ENCODE assay signal across 8 cellular contexts in the genomic region with DNA sequence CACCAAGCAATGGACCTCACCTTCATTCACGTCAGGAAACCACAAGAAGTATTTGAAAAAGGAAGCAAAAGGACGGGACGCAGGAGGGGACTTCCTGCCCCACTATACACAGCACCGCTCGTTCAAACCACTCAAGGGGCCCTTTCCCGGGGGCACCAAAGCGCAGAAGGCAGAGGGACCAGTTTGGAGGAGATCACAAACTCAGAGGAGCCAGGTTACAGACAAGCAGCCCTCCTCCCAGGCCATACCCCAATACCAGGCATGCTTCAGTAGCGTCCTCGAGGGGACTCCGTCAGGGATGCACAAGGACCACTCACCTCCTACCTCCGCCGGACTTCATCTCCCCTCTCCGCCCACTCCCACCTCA. TPM values are rescaled to one million over a fixed set of nuclear protein-coding genes. Genes with fewer than 3 reads are reported as not detected.
DNase-seq lines count a peak whose midpoint lies in the region; ATAC-seq and TF ChIP-seq lines count a peak whose summit lies in the region.

No MANE protein-coding gene starts in this region.

- TF ChIP-seq CTCF in CD14-positive monocyte (IDR thresholded peaks at IDR 0.05): no peak
- TF ChIP-seq CTCF in heart right ventricle (IDR thresholded peaks at IDR 0.05): no peak

- H3K4me2 ChIP-seq in skeletal muscle satellite cell (ENCODE audit: low read length): peak overlapping the region; percentile 89

- H3K36me3 ChIP-seq in heart right ventricle: peaks cover 0 to 53% (median 25%) of the 10 kb centered on the region in 9 donors
- H3K36me3 ChIP-seq in skeletal muscle satellite cell (ENCODE audit: insufficient read depth, low read length): peaks cover 31% of the 10 kb centered on the region

- H3K4me3 Mint-ChIP-seq in CD14-positive monocyte: peak overlapping the region; percentile 98
- H3K4me3 Mint-ChIP-seq in activated T-helper 2 cell treated with anti-CD3 and anti-CD28 coated beads, Interferon-gamma antibody, Interleukin-2, Interleukin-4, amounts not matched to agents 10 μg/mL and 5 μg/mL and 100 μg/mL, durations not matched to agents 14 hours and 24 hours and 36 hours (ENCODE audit: low read depth): peak overlapping the region; percentile 97

- 1% methylated on average over 13 of the region's 13 CpGs for WGBS in heart right ventricle, 2 donors

- intact Hi-C loops in CD14-positive monocyte (cut with micrococcal nuclease): loop anchor here (1.0 to 5.0 kb wide), 2 partner anchors 10 to 35 kb away; partner anchors contain the start of genes CREB3L4 (in 1 of the 2) and GATAD2B (in 1 of the 2)
- intact Hi-C loops in activated T-helper 2 cell treated with anti-CD3 and anti-CD28 coated beads, Interferon-gamma antibody, Interleukin-2, Interleukin-4, amounts not matched to agents 10 μg/mL and 5 μg/mL and 100 μg/mL, durations not matched to agents 14 hours and 24 hours and 36 hours (cut with micrococcal nuclease): loop anchor here (1.0 kb wide), 3 partner anchors 10 to 34 kb away; partner anchors contain the start of genes CREB3L4 and DENND4B
- intact Hi-C loops in heart right ventricle (cut with DNase I): loop anchor here in 1 of 10 donors (10.0 kb wide), 1 partner anchor 163 kb away; no protein-coding TSS in a partner anchor

- H3K9ac ChIP-seq in skeletal muscle satellite cell (ENCODE audit: low read depth, low read length): peak overlapping the region; percentile 95

- H3K36me3 Mint-ChIP-seq in CD14-positive monocyte: peaks cover 35 to 55% of the 10 kb centered on the region in 2 donors
- peaks cover 41% of the 10 kb centered on the region for H3K36me3 Mint-ChIP-seq in activated T-helper 2 cell treated with anti-CD3 and anti-CD28 coated beads, Interferon-gamma antibody, Interleukin-2, Interleukin-4, amounts not matched to agents 10 μg/mL and 5 μg/mL and 100 μg/mL, durations not matched to agents 14 hours and 24 hours and 36 hours (ENCODE audit: low read depth)

- ATAC-seq in GM19395 (IDR thresholded peaks at IDR 0.05; ENCODE audit: unreplicated experiment): peak; percentile 23
- peak in 5 of 8 donors; percentile 0 to 28 (median 1) for ATAC-seq in heart right ventricle

- H3K27ac Mint-ChIP-seq in CD14-positive monocyte: peak overlapping the region; percentile 92 to 98 (median 94)
- H3K27ac Mint-ChIP-seq in activated T-helper 2 cell treated with anti-CD3 and anti-CD28 coated beads, Interferon-gamma antibody, Interleukin-2, Interleukin-4, amounts not matched to agents 10 μg/mL and 5 μg/mL and 100 μg/mL, durations not matched to agents 14 hours and 24 hours and 36 hours: peak overlapping the region; percentile 94

- H3K9me3 ChIP-seq in heart right ventricle (no peaks in the 10 kb centered on the region), skeletal muscle satellite cell (replicated peaks; ENCODE audit: low read length) (no peaks in the 10 kb centered on the region)

- H3K27me3 ChIP-seq in heart right ventricle (no peaks in the 10 kb centered on the region), skeletal muscle satellite cell (ENCODE audit: control insufficient read depth, insufficient read depth, low read length) (no peaks in the 10 kb centered on the region)

- H3K4me1 ChIP-seq in heart right ventricle: peaks cover 16 to 76% (median 56%) of the 10 kb centered on the region in 9 donors
- peaks cover 40% of the 10 kb centered on the region for H3K4me1 ChIP-seq in skeletal muscle satellite cell (ENCODE audit: control insufficient read depth, insufficient read depth, low read length)

- H3K4me3 ChIP-seq in Jurkat, Clone E6-1 (ENCODE audit: low read length): peak overlapping the region; percentile 95
- H3K4me3 ChIP-seq in heart right ventricle (peak overlapping the region; percentile 71 to 99 (median 94)), skeletal muscle satellite cell (ENCODE audit: low read length) (peak overlapping the region; percentile 95)

- peaks cover 0 to 4% (median 0%) of the 10 kb centered on the region in 7 donors for H3K9me3 Mint-ChIP-seq in CD14-positive monocyte
- H3K9me3 Mint-ChIP-seq in activated T-helper 2 cell treated with anti-CD3 and anti-CD28 coated beads, Interferon-gamma antibody, Interleukin-2, Interleukin-4, amounts not matched to agents 10 μg/mL and 5 μg/mL and 100 μg/mL, durations not matched to agents 14 hours and 24 hours and 36 hours: no peaks in the 10 kb centered on the region

- peaks cover 0 to 1% (median 0%) of the 10 kb centered on the region in 3 donors for H3K27me3 Mint-ChIP-seq in CD14-positive monocyte (ENCODE audit: low read depth in 3 of 3)
- no peaks in the 10 kb centered on the region for H3K27me3 Mint-ChIP-seq in activated T-helper 2 cell treated with anti-CD3 and anti-CD28 coated beads, Interferon-gamma antibody, Interleukin-2, Interleukin-4, amounts not matched to agents 10 μg/mL and 5 μg/mL and 100 μg/mL, durations not matched to agents 14 hours and 24 hours and 36 hours (ENCODE audit: low read depth)

- DNase-seq in CD14-positive monocyte (ENCODE audit: low spot score): no peak
- DNase-seq in Jurkat, Clone E6-1 (ENCODE audit: low read depth, low spot score): no peak
- DNase-seq in activated T-helper 2 cell treated with anti-CD3 and anti-CD28 coated beads, Interferon-gamma antibody, Interleukin-2, Interleukin-4, amounts not matched to agents 10 μg/mL and 5 μg/mL and 100 μg/mL, durations not matched to agents 14 hours and 24 hours and 36 hours (ENCODE audit: low spot score): peak; percentile 39
- DNase-seq in heart right ventricle: no peak
- DNase-seq in COR-L47 (lab: John Stamatoyannopoulos, UW): no peak
- DNase-seq in NCI-H1048 (lab: John Stamatoyannopoulos, UW): no peak

- peaks cover 58% of the 10 kb centered on the region for H3K4me1 Mint-ChIP-seq in CD14-positive monocyte
- peaks cover 49% of the 10 kb centered on the region for H3K4me1 Mint-ChIP-seq in activated T-helper 2 cell treated with anti-CD3 and anti-CD28 coated beads, Interferon-gamma antibody, Interleukin-2, Interleukin-4, amounts not matched to agents 10 μg/mL and 5 μg/mL and 100 μg/mL, durations not matched to agents 14 hours and 24 hours and 36 hours (ENCODE audit: low read depth)

- peak overlapping the region; percentile 85 to 98 (median 94) for H3K27ac ChIP-seq in heart right ventricle

RNA-seq across cellular contexts. Expression of gene CRTC2, which starts 0.7 kb away (rescaled TPM):
- polyA plus RNA-seq in CD14-positive monocyte: 10 to 100 TPM; 13.7 to 21.2 TPM
- 43.1 TPM for polyA plus RNA-seq in Jurkat, Clone E6-1 (2012; ENCODE audit: insufficient read depth, insufficient read length)
- 71.6 and 79.1 TPM in 2 replicates for total RNA-seq in activated T-helper 2 cell treated with anti-CD3 and anti-CD28 coated beads, Interferon-gamma antibody, Interleukin-2, Interleukin-4, amounts not matched to agents 10 μg/mL and 5 μg/mL and 100 μg/mL, durations not matched to agents 14 hours and 24 hours and 36 hours
- 10 to 100 TPM; 14.6 to 25.6 (median 18.0) TPM for total RNA-seq in heart right ventricle
- 10 to 100 TPM; 19.2 to 50.5 TPM for polyA plus RNA-seq in heart right ventricle
- total RNA-seq in skeletal muscle satellite cell (2012; rRNA removed): 4.6 and 5.2 TPM in 2 replicates

RNA-seq across cellular contexts. Expression of gene SLC39A1, which starts 5.6 kb away (rescaled TPM):
- polyA plus RNA-seq in CD14-positive monocyte (10 to 100 TPM; 82.1 to 83.1 TPM), heart right ventricle (100 to 1,000 TPM in 1 of 2 donors, 10 to 100 TPM in 1; 24.6 to 102 TPM)
- polyA plus RNA-seq in Jurkat, Clone E6-1 (2012; ENCODE audit: insufficient read depth, insufficient read length): 53.9 TPM
- total RNA-seq in activated T-helper 2 cell treated with anti-CD3 and anti-CD28 coated beads, Interferon-gamma antibody, Interleukin-2, Interleukin-4, amounts not matched to agents 10 μg/mL and 5 μg/mL and 100 μg/mL, durations not matched to agents 14 hours and 24 hours and 36 hours: 74.8 and 76.5 TPM in 2 replicates
- 10 to 100 TPM; 27.6 to 63.0 (median 34.3) TPM for total RNA-seq in heart right ventricle
- total RNA-seq in skeletal muscle satellite cell (2012; rRNA removed): 68.4 and 71.9 TPM in 2 replicates

RNA-seq across cellular contexts. Expression of gene CREB3L4, which starts 10.0 kb away (rescaled TPM):
- polyA plus RNA-seq in CD14-positive monocyte: 1 to 10 TPM; 5.0 to 6.8 TPM
- 26.4 TPM for polyA plus RNA-seq in Jurkat, Clone E6-1 (2012; ENCODE audit: insufficient read depth, insufficient read length)
- 12.5 TPM in 2 replicates for total RNA-seq in activated T-helper 2 cell treated with anti-CD3 and anti-CD28 coated beads, Interferon-gamma antibody, Interleukin-2, Interleukin-4, amounts not matched to agents 10 μg/mL and 5 μg/mL and 100 μg/mL, durations not matched to agents 14 hours and 24 hours and 36 hours
- total RNA-seq in heart right ventricle: 1 to 10 TPM; 2.9 to 8.5 (median 4.1) TPM
- 1 to 10 TPM; 5.6 to 7.6 TPM for polyA plus RNA-seq in heart right ventricle
- 5.0 and 7.1 TPM in 2 replicates for total RNA-seq in skeletal muscle satellite cell (2012; rRNA removed)

RNA-seq across cellular contexts. Expression of gene DENND4B, which starts 11.2 kb away (rescaled TPM):
- polyA plus RNA-seq in CD14-positive monocyte: 10 to 100 TPM in 1 of 2 donors, 1 to 10 TPM in 1; 7.8 to 10.9 TPM
- 55.1 TPM for polyA plus RNA-seq in Jurkat, Clone E6-1 (2012; ENCODE audit: insufficient read depth, insufficient read length)
- total RNA-seq in activated T-helper 2 cell treated with anti-CD3 and anti-CD28 coated beads, Interferon-gamma antibody, Interleukin-2, Interleukin-4, amounts not matched to agents 10 μg/mL and 5 μg/mL and 100 μg/mL, durations not matched to agents 14 hours and 24 hours and 36 hours: 124 TPM in 2 replicates
- 10 to 100 TPM; 29.4 to 60.4 (median 39.0) TPM for total RNA-seq in heart right ventricle
- polyA plus RNA-seq in heart right ventricle: 10 to 100 TPM; 23.7 to 68.2 TPM
- total RNA-seq in skeletal muscle satellite cell (2012; rRNA removed): 15.2 and 16.2 TPM in 2 replicates

RNA-seq across cellular contexts. Expression of gene JTB, which starts 19.7 kb away (rescaled TPM):
- polyA plus RNA-seq in CD14-positive monocyte (100 to 1,000 TPM; 312 to 391 TPM), heart right ventricle (100 to 1,000 TPM in 1 of 2 donors, 10 to 100 TPM in 1; 80.9 to 225 TPM)
- polyA plus RNA-seq in Jurkat, Clone E6-1 (2012; ENCODE audit: insufficient read depth, insufficient read length): 201 TPM
- total RNA-seq in activated T-helper 2 cell treated with anti-CD3 and anti-CD28 coated beads, Interferon-gamma antibody, Interleukin-2, Interleukin-4, amounts not matched to agents 10 μg/mL and 5 μg/mL and 100 μg/mL, durations not matched to agents 14 hours and 24 hours and 36 hours: 148 and 152 TPM in 2 replicates
- 10 to 100 TPM; 49.4 to 94.7 (median 56.8) TPM for total RNA-seq in heart right ventricle
- 79.9 and 123 TPM in 2 replicates for total RNA-seq in skeletal muscle satellite cell (2012; rRNA removed)
